Comparison of ENCODE assay signal across 15 cellular contexts in the genomic region with DNA sequence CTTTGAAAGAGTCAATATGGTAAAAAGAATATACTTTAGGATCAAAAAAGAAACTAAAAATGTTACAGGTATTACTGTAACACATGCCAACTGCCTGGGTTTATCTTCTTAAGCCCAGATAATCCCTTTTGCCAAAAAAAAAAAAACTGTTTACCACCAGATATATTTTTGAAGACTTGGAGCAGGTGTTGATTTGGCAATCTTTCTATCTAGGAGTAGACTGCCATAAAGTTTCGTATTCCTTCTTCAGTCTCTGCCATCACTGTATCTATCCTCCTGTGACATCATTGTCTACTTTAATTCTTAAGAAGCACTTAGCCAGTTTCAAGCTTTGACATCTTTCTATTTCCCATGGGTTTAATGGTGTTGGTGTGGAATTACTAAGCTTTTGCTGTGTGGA.
DNase-seq lines count a peak whose midpoint lies in the region; ATAC-seq and TF ChIP-seq lines count a peak whose summit lies in the region.
"Had no signal": no experiment of that assay in that cellular context is flagged by ENCODE, and none has a peak within 500 bp of the region (broad histone marks: within the 10 kb centered on the region; RNA-seq: fewer than 3 reads in every experiment).

No MANE protein-coding gene starts in this region.

- intact Hi-C loops in gastrocnemius medialis (cut with DNase I; ENCODE audit: low total_unique reads) = no loop called here

- no peak overlapping the region for H3K14ac ChIP-seq in H9 (ENCODE audit: insufficient read depth, low read length)

- no peak overlapping the region for H2AK5ac ChIP-seq in H9 (ENCODE audit: insufficient read length, low read length)

- no peak overlapping the region for H3K56ac ChIP-seq in H9 (ENCODE audit: insufficient read length, low read depth, low read length)

- H2AFZ ChIP-seq in H9 (ENCODE audit: low read length) = no peak overlapping the region

- peak; percentile 77 to 83 for ATAC-seq in gastrocnemius medialis
- ATAC-seq: CD8-positive, alpha-beta T cell had no signal

- H3K4me1 ChIP-seq in gastrocnemius medialis (peaks cover 41 to 46% of the 10 kb centered on the region in 2 donors), H9 (ENCODE audit: insufficient read depth, low read length) (no peaks in the 10 kb centered on the region)

- H3K79me2 ChIP-seq in H9 (ENCODE audit: insufficient read depth, low read length) = no peaks in the 10 kb centered on the region

- H2BK12ac ChIP-seq in H9 (ENCODE audit: insufficient read length, low read depth, low read length) = no peak overlapping the region

- in situ Hi-C loops in gastrocnemius medialis (cut with MboI; ENCODE audit: low sequenced_read_pairs in 4 of 4) = loop anchor here in 3 of 4 donors (5.0 to 25.0 kb wide), 3 partner anchors 127 to 477 kb away; no protein-coding TSS in a partner anchor

- 0 out of 7 replicates have a peak, but pooled peaks cover 0 to under 1% (median 0%) of the 10 kb centered on the region in 3 experiments for H3K36me3 Mint-ChIP-seq in H9 (ENCODE audit: insufficient read depth in 1 of 3, low read depth in 3 of 3)
- H3K36me3 Mint-ChIP-seq: CD8-positive, alpha-beta T cell had no signal

- no peaks in the 10 kb centered on the region for H3K27me3 ChIP-seq in gastrocnemius medialis
- H3K27me3 ChIP-seq in H9 (ENCODE audit: insufficient read depth, low read length) = no peaks in the 10 kb centered on the region
- H3K27me3 ChIP-seq: BLaER1 treated with 17β-estradiol and CSF1 and Interleukin-3, amounts not matched to agents 10 nM and 100 nM; SJSA1 had no signal

- H2BK20ac ChIP-seq in H9 (ENCODE audit: low read depth, low read length, poor library complexity, severe bottlenecking) = no peak overlapping the region

- H3K27ac ChIP-seq in gastrocnemius medialis (peak overlapping the region; percentile 50 to 70 (median 59)), H9 (ENCODE audit: insufficient read length, low read depth, low read length) (no peak overlapping the region)
- H3K27ac ChIP-seq: BLaER1 treated with 17β-estradiol and CSF1 and Interleukin-3, amounts not matched to agents 10 nM and 100 nM; SJSA1 had no signal

- H3K4me1 Mint-ChIP-seq in H9 = peaks cover 18 to 29% of the 10 kb centered on the region in 2 experiments

- no peak overlapping the region for H3K4ac ChIP-seq in H9 (ENCODE audit: low read depth, low read length)

- no peak for TF ChIP-seq CTCF in LNCaP clone FGC (IDR thresholded peaks at IDR 0.05; ENCODE audit: control insufficient read depth, extremely low read depth, insufficient read depth)
- TF ChIP-seq CTCF in fibroblast of villous mesenchyme (IDR thresholded peaks at IDR 0.05; ENCODE audit: insufficient read depth, low read depth, low read length) = no peak
- TF ChIP-seq CTCF in gastrocnemius medialis (IDR thresholded peaks at IDR 0.05 in 4 of 5, conservative IDR thresholded peaks at IDR 0.05 in 1 of 5) = no peak
- TF ChIP-seq CTCF in H9 (conservative IDR thresholded peaks at IDR 0.05) = no peak

- no peaks in the 10 kb centered on the region for H3K9me3 ChIP-seq in gastrocnemius medialis
- no peaks in the 10 kb centered on the region for H3K9me3 ChIP-seq in H9 (ENCODE audit: control insufficient read depth, low read depth, low read length)
- H3K9me3 ChIP-seq: SJSA1 had no signal

- H4K8ac ChIP-seq in H9 (replicated peaks; ENCODE audit: insufficient read length, low read depth, low read length) = no peak overlapping the region

- DNase-seq in LNCaP clone FGC (ENCODE audit: low read depth) (peak; percentile 18), NCI-H524 treated with DMSO at 0.1 percent for 48 hours (lab: John Stamatoyannopoulos, UW) (peak; percentile 88), fibroblast of villous mesenchyme (ENCODE audit: low read depth) (peak; percentile 57), gastrocnemius medialis (no peak), NCI-H2107 (lab: John Stamatoyannopoulos, UW) (no peak), H9 (no peak), OCI-M1 (lab: John Stamatoyannopoulos, UW) (no peak)
- DNase-seq: Calu3; CD8-positive, alpha-beta T cell; GOT3; NCI-H1417 treated with DMSO at 0.1 percent for 48 hours; NCI-H187 treated with DMSO at 0.1 percent for 48 hours; NCI-H748 treated with DMSO at 0.1 percent for 48 hours had no signal

- H3T11ph ChIP-seq in H9 (ENCODE audit: low read length) = no peak overlapping the region

- H3K36me3 ChIP-seq in gastrocnemius medialis = no peaks in the 10 kb centered on the region
- H3K36me3 ChIP-seq: BLaER1 treated with 17β-estradiol and CSF1 and Interleukin-3, amounts not matched to agents 10 nM and 100 nM; SJSA1 had no signal

- no peaks in the 10 kb centered on the region for H3K23me2 ChIP-seq in H9 (ENCODE audit: insufficient read length, low read depth, low read length, poor library complexity, severe bottlenecking)

- H3K4me2 ChIP-seq in H9 (ENCODE audit: insufficient read depth, insufficient read length, low read length) = no peak overlapping the region
- H3K4me2 ChIP-seq: BLaER1 treated with 17β-estradiol and CSF1 and Interleukin-3, amounts not matched to agents 10 nM and 100 nM had no signal

- H3K4me3 ChIP-seq in LNCaP clone FGC (ENCODE audit: low read depth, low read length) = no peak overlapping the region
- H3K4me3 ChIP-seq in fibroblast of villous mesenchyme (ENCODE audit: low read depth, low read length) = no peak overlapping the region
- H3K4me3 ChIP-seq in gastrocnemius medialis = no peak overlapping the region
- H3K4me3 ChIP-seq: BLaER1 treated with 17β-estradiol and CSF1 and Interleukin-3, amounts not matched to agents 10 nM and 100 nM; SJSA1 had no signal

- H3K4me3 Mint-ChIP-seq in H9 = no peak overlapping the region
- H3K4me3 Mint-ChIP-seq: CD8-positive, alpha-beta T cell had no signal

- no peak for TF ChIP-seq POLR2A in gastrocnemius medialis (IDR thresholded peaks at IDR 0.05)

- no CpG with 5 or more reads among the region's 1 CpG for WGBS in H9 (ENCODE audit: extremely low coverage, insufficient read length, low lambda C conversion rate)

- no peak overlapping the region for H3K23ac ChIP-seq in H9 (ENCODE audit: insufficient read length, low read depth, low read length)

- H2BK120ac ChIP-seq in H9 (ENCODE audit: low read depth, low read length, poor library complexity, severe bottlenecking) = no peak overlapping the region

- no peaks in the 10 kb centered on the region for H3K9me3 Mint-ChIP-seq in H9
- H3K9me3 Mint-ChIP-seq: CD8-positive, alpha-beta T cell had no signal

- no peaks in the 10 kb centered on the region; the same call in 1 of the 2 replicates for H3K27me3 Mint-ChIP-seq in H9 (ENCODE audit: low read depth)

- H3K18ac ChIP-seq in H9 (ENCODE audit: insufficient read length, low read depth, low read length) = no peak overlapping the region

- no peaks in the 10 kb centered on the region for H3K79me1 ChIP-seq in H9 (ENCODE audit: insufficient read depth, low read depth, low read length, poor library complexity, severe bottlenecking)

- H3K9ac ChIP-seq in H9 (ENCODE audit: extremely low read depth, insufficient read length, low read length) = no peak overlapping the region
- H3K9ac ChIP-seq: BLaER1 treated with 17β-estradiol and CSF1 and Interleukin-3, amounts not matched to agents 10 nM and 100 nM had no signal

- H4K5ac ChIP-seq in H9 (ENCODE audit: insufficient read length, low read depth, low read length) = no peak overlapping the region

- H3K27ac Mint-ChIP-seq in H9 = no peak overlapping the region
- H3K27ac Mint-ChIP-seq: CD8-positive, alpha-beta T cell had no signal

- no peaks in the 10 kb centered on the region for H4K20me1 ChIP-seq in H9 (ENCODE audit: control insufficient read depth, insufficient read depth, insufficient read length)
- H4K20me1 ChIP-seq: BLaER1 treated with 17β-estradiol and CSF1 and Interleukin-3, amounts not matched to agents 10 nM and 100 nM had no signal

- H4K91ac ChIP-seq in H9 (ENCODE audit: insufficient read length, low read depth, low read length) = no peak overlapping the region

- H2BK15ac ChIP-seq in H9 (ENCODE audit: low read depth, low read length) = no peak overlapping the region

- no peak overlapping the region for H2BK5ac ChIP-seq in H9 (ENCODE audit: insufficient read length, low read length)

Comparison
In these comparisons a context has a peak if more than half of its experiments do, and no peak if none do; other contexts are left out.
1. DNase-seq: peak in LNCaP clone FGC (single experiment), NCI-H524 treated with DMSO at 0.1 percent for 48 hours (single experiment) and fibroblast of villous mesenchyme (single experiment); none in gastrocnemius medialis (0 of 2), NCI-H2107 (single experiment), H9 (single experiment) and OCI-M1 (single experiment).